Comparison of ENCODE assay signal across 8 cellular contexts in the genomic region with DNA sequence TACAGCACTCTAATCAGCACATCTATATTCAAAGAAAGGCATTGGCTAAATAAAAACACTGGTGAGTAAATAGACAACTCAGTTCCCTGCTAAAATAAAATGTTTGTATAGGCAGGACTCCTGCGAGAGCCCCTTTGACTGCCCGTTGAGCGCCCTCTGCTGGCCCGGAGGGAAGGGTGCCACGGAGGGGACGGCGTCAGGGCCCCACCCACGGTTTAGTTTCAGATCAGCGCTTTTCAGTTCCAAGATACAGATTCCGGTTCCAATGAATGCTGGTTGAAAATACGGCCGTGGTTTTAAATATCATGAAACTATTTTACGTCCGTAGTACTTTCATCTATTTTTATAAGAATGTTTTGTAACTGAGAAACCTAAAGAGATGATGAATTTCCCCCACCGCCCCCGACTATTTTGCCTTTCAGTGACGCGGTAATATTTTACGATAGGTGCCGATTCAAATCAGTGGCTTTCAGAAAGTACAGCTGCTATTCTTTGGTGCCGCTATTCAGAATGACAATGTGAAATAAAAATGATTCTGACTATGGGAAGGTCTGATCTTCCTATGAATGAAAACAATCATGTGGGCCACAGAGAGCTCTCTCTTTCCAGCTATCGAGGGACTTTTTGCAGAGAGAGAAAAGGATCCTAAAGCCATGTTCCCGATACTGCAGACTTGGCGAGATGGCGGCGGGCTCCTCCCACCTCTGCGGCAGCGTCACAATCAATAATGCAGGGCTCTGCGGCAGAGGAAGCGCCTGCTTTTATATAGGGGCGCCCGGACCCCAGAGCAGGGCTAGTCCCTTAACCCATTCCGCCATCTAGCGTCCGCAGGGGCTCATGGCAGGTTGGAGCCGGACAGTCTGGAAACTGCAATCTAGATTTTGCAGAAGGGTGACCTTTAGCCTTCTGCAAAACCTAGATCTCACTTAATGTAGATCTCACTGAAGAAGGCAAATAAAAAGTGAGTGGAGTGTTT. TPM values are rescaled to one million over a fixed set of nuclear protein-coding genes. Genes with fewer than 3 reads are reported as not detected.
DNase-seq lines count a peak whose midpoint lies in the region; TF ChIP-seq lines count a peak whose summit lies in the region.

No MANE protein-coding gene starts in this region.

- peak overlapping the region; percentile 82 for H3K9ac ChIP-seq in ES-I3 (ENCODE audit: low read depth, low read length)

- H3K27me3 Mint-ChIP-seq in neural crest cell (ENCODE audit: low read depth) = no peaks in the 10 kb centered on the region

- no peaks in the 10 kb centered on the region for H3K9me3 ChIP-seq in ES-I3 (ENCODE audit: control insufficient read depth, insufficient read depth, low read length)
- H3K9me3 ChIP-seq in MG63 = no peaks in the 10 kb centered on the region
- no peaks in the 10 kb centered on the region for H3K9me3 ChIP-seq in stomach

- TF ChIP-seq POLR2A in stomach (IDR thresholded peaks at IDR 0.05) = no peak

- H3K4me1 Mint-ChIP-seq in neural crest cell = peaks cover 48% of the 10 kb centered on the region

- H3K36me3 ChIP-seq in ES-I3 (ENCODE audit: insufficient read depth, low read length) (no peaks in the 10 kb centered on the region), MG63 (no peaks in the 10 kb centered on the region; the same call in 1 of the 2 replicates), stomach (no peaks in the 10 kb centered on the region)

- intact Hi-C loops in stomach (cut with DNase I; ENCODE audit: low total_unique reads) = no loop called here

- no peaks in the 10 kb centered on the region for H3K27me3 ChIP-seq in MG63
- H3K27me3 ChIP-seq in stomach = no peaks in the 10 kb centered on the region

- peak overlapping the region; percentile 99 for H3K4me3 Mint-ChIP-seq in neural crest cell

- peak overlapping the region; percentile 79 to 89 (median 84) for H3K27ac ChIP-seq in stomach

- H3K36me3 Mint-ChIP-seq in neural crest cell (ENCODE audit: low read depth) = no peaks in the 10 kb centered on the region

- peak; percentile 97 for TF ChIP-seq CTCF in foreskin fibroblast (IDR thresholded peaks at IDR 0.05; ENCODE audit: low read depth, low read length)
- peak; percentile 98 for TF ChIP-seq CTCF in neural crest cell (conservative IDR thresholded peaks at IDR 0.05)
- peak in 5 of 7 experiments; percentile 85 to 95 (median 91) for TF ChIP-seq CTCF in stomach (IDR thresholded peaks at IDR 0.05)

- H3K9me3 Mint-ChIP-seq in neural crest cell = no peaks in the 10 kb centered on the region

- DNase-seq in HCEC 1CT = peak; percentile 95
- DNase-seq in MG63 = peak; percentile 86
- peak; percentile 91 for DNase-seq in SHP77 (lab: John Stamatoyannopoulos, UW)
- DNase-seq in activated gamma-delta T cell (lab: John Stamatoyannopoulos, UW) = peak; percentile 62
- peak; percentile 91 to 97 for DNase-seq in foreskin fibroblast
- peak; percentile 98 for DNase-seq in neural crest cell (ENCODE audit: low read depth, low spot score)
- peak; percentile 84 for DNase-seq in stomach

- H3K4me1 ChIP-seq in ES-I3 (ENCODE audit: insufficient read depth, low read length) = peaks cover 14% of the 10 kb centered on the region; the same call in 1 of the 2 replicates
- peaks cover 0 to 25% (median 13%) of the 10 kb centered on the region in 4 donors for H3K4me1 ChIP-seq in stomach

- no peak for TF ChIP-seq EP300 in stomach (IDR thresholded peaks at IDR 0.05)

- WGBS in stomach, 5 donors = 0% methylated on average over 36 of the region's 36 CpGs

- H3K27ac Mint-ChIP-seq in neural crest cell (ENCODE audit: unreplicated experiment) = peak overlapping the region; percentile 97

- peak overlapping the region; percentile 58 for H3K4me3 ChIP-seq in MG63
- H3K4me3 ChIP-seq in foreskin fibroblast (ENCODE audit: low read depth in 1 of 2, low read length in 2 of 2) = peak overlapping the region; percentile 54 to 83
- peak overlapping the region; percentile 55 to 65 (median 60) for H3K4me3 ChIP-seq in stomach

RNA-seq across cellular contexts. Expression of a gene that starts 10.6 kb away (rescaled TPM):
- total RNA-seq in MG63 (2014; rRNA removed; shearing (Covaris generic); ENCODE audit: low replicate concordance) = not detected in 2 replicates
- total RNA-seq in neural crest cell (not detected in 2 replicates), stomach (not detected)
- not detected for polyA plus RNA-seq in stomach

RNA-seq across cellular contexts. Expression of a gene that starts 44.0 kb away (rescaled TPM):
- total RNA-seq in MG63 (2014; rRNA removed; shearing (Covaris generic); ENCODE audit: low replicate concordance) = 23.5 and 57.3 TPM in 2 replicates
- 23.4 and 26.3 TPM in 2 replicates for total RNA-seq in neural crest cell
- total RNA-seq in stomach = 100 to 1,000 TPM in 1 of 5 donors, 10 to 100 TPM in 4; 10.7 to 104 (median 38.5) TPM
- 10 to 100 TPM in 1 of 3 donors, 1 to 10 TPM in 2; 9.3 to 13.9 (median 9.5) TPM for polyA plus RNA-seq in stomach

RNA-seq across cellular contexts. Expression of a gene that starts 44.1 kb away (rescaled TPM):
- 3.0 and 13.6 TPM in 2 replicates for total RNA-seq in MG63 (2014; rRNA removed; shearing (Covaris generic); ENCODE audit: low replicate concordance)
- total RNA-seq in neural crest cell = 26.7 and 30.3 TPM in 2 replicates
- 10 to 100 TPM in 2 of 5 donors, 1 to 10 TPM in 2, not detected in 1; 8.1 to 14.7 (median 11.5) TPM for total RNA-seq in stomach
- polyA plus RNA-seq in stomach = 10 to 100 TPM; 23.6 to 32.4 (median 24.7) TPM

Comparison
In these comparisons a context has a peak if more than half of its experiments do, and no peak if none do; other contexts are left out.
1. Peak in every context shown above with its lines: DNase-seq, H3K4me3 ChIP-seq and H3K27ac ChIP-seq.